In genomic region chr1:179996099-179996498, GRCh38 we compare ENCODE assay signal across 19 cellular contexts. TPM values are rescaled to one million over a fixed set of nuclear protein-coding genes. Genes with fewer than 3 reads are reported as not detected.
DNase-seq lines count a peak whose midpoint lies in the region; ATAC-seq and TF ChIP-seq lines count a peak whose summit lies in the region.
"Had no signal": no experiment of that assay in that cellular context is flagged by ENCODE, and none has a peak within 500 bp of the region (broad histone marks: within the 10 kb centered on the region; RNA-seq: fewer than 3 reads in every experiment).

No MANE protein-coding gene starts in this region.

- TF ChIP-seq EP300 in stomach (IDR thresholded peaks at IDR 0.05) = no peak

- peaks cover 9 to 67% (median 53%) of the 10 kb centered on the region in 4 donors for H3K36me3 ChIP-seq in stomach

- no peaks in the 10 kb centered on the region for H3K27me3 Mint-ChIP-seq in activated CD4-positive, alpha-beta T cell treated with anti-CD3 and anti-CD28 coated beads for 36 hours
- no peaks in the 10 kb centered on the region for H3K27me3 Mint-ChIP-seq in stimulated activated naive B cell treated with anti-CD40 and anti-IgM and Interleukin-4, amounts not matched to agents 10 μg/mL and 1 μg/mL and 100 μg/mL, for 72 hours
- H3K27me3 Mint-ChIP-seq: CD4-positive, alpha-beta memory T cell had no signal

- no peaks in the 10 kb centered on the region for H3K27me3 ChIP-seq in stomach
- H3K27me3 ChIP-seq: adrenal gland had no signal

- H3K4me3 ChIP-seq in stomach = no peak overlapping the region
- H3K4me3 ChIP-seq: adrenal gland, skin epidermis had no signal

- no peak for TF ChIP-seq POLR2A in stomach (IDR thresholded peaks at IDR 0.05)

- no peak for DNase-seq in activated CD4-positive, alpha-beta T cell treated with anti-CD3 and anti-CD28 coated beads for 36 hours
- DNase-seq in activated CD4-positive, alpha-beta T cell treated with anti-CD3 and anti-CD28 coated beads, Interleukin-2, amount 50 U/mL, for 48 hours = no peak
- no peak for DNase-seq in stimulated activated naive B cell treated with anti-CD40 and anti-IgM and Interleukin-4, amounts not matched to agents 10 μg/mL and 1 μg/mL and 100 μg/mL, for 72 hours
- DNase-seq in stomach = no peak
- DNase-seq in ureter (ENCODE audit: low spot score) = no peak
- no peak for DNase-seq in cerebellum (ENCODE audit: low spot score)
- DNase-seq: 8988T; activated CD4-positive, alpha-beta T cell treated with anti-CD3 and anti-CD28 coated beads for 1 hour; activated T-cell treated with anti-CD3 and anti-CD28 coated beads, Interleukin-2, amount 50 U/mL, for 4 hours; adrenal gland; CD4-positive, alpha-beta memory T cell; erythroblast; glutamatergic neuron; H7; KG1; NCI-H510A had no signal

- H3K27ac ChIP-seq in stomach = no peak overlapping the region
- H3K27ac ChIP-seq: adrenal gland, skin epidermis had no signal

- peaks cover 15% of the 10 kb centered on the region for H3K4me1 Mint-ChIP-seq in activated CD4-positive, alpha-beta T cell treated with anti-CD3 and anti-CD28 coated beads for 36 hours
- H3K4me1 Mint-ChIP-seq in stimulated activated naive B cell treated with anti-CD40 and anti-IgM and Interleukin-4, amounts not matched to agents 10 μg/mL and 1 μg/mL and 100 μg/mL, for 72 hours = peaks cover 9 to 31% of the 10 kb centered on the region in 2 donors

- H3K4me1 ChIP-seq in stomach = peaks cover 0 to 13% (median 0%) of the 10 kb centered on the region in 4 donors

- no peaks in the 10 kb centered on the region for H3K9me3 Mint-ChIP-seq in activated CD4-positive, alpha-beta T cell treated with anti-CD3 and anti-CD28 coated beads for 36 hours (ENCODE audit: low read depth)
- no peaks in the 10 kb centered on the region for H3K9me3 Mint-ChIP-seq in stimulated activated naive B cell treated with anti-CD40 and anti-IgM and Interleukin-4, amounts not matched to agents 10 μg/mL and 1 μg/mL and 100 μg/mL, for 72 hours
- H3K9me3 Mint-ChIP-seq: activated T-cell treated with anti-CD3 and anti-CD28 coated beads, Interleukin-2, amount 50 U/mL, for 4 hours; CD4-positive, alpha-beta memory T cell had no signal

- TF ChIP-seq CTCF in stomach (IDR thresholded peaks at IDR 0.05) = no peak

- CTCF ChIA-PET in activated CD4-positive, alpha-beta T cell treated with anti-CD3 and anti-CD28 coated beads for 36 hours (lab: Charles Lee) = interaction anchor here (1.0 to 1.5 kb wide), 2 partner anchors 22 to 183 kb away, joined by 3 read pairs; no protein-coding TSS in a partner anchor

- no peak overlapping the region for H3K4me3 Mint-ChIP-seq in activated CD4-positive, alpha-beta T cell treated with anti-CD3 and anti-CD28 coated beads for 36 hours
- no peak overlapping the region for H3K4me3 Mint-ChIP-seq in stimulated activated naive B cell treated with anti-CD40 and anti-IgM and Interleukin-4, amounts not matched to agents 10 μg/mL and 1 μg/mL and 100 μg/mL, for 72 hours
- H3K4me3 Mint-ChIP-seq: activated T-cell treated with anti-CD3 and anti-CD28 coated beads, Interleukin-2, amount 50 U/mL, for 4 hours; CD4-positive, alpha-beta memory T cell had no signal

- WGBS in stomach, 5 donors = 89 to 98% (median 95%) methylated on average over 1 of the region's 1 CpG

- peak; percentile 58 for ATAC-seq in activated CD4-positive, alpha-beta T cell treated with anti-CD3 and anti-CD28 coated beads for 36 hours
- peak; percentile 61 for ATAC-seq in GM21619 (IDR thresholded peaks at IDR 0.05; ENCODE audit: unreplicated experiment)
- ATAC-seq in HG03196 (IDR thresholded peaks at IDR 0.05; ENCODE audit: unreplicated experiment) = peak; percentile 66
- ATAC-seq in stimulated activated naive B cell treated with anti-CD40 and anti-IgM and Interleukin-4, amounts not matched to agents 10 μg/mL and 1 μg/mL and 100 μg/mL, for 72 hours (replicated peaks) = peak; percentile 29 to 51

- intact Hi-C loops in activated CD4-positive, alpha-beta T cell treated with anti-CD3 and anti-CD28 coated beads for 36 hours (cut with DNase I, micrococcal nuclease) = no loop called here
- intact Hi-C loops in stomach (cut with DNase I; ENCODE audit: low total_unique reads) = no loop called here

- no peaks in the 10 kb centered on the region for H3K9me3 ChIP-seq in stomach
- H3K9me3 ChIP-seq: adrenal gland had no signal

- peaks cover 29% of the 10 kb centered on the region for H3K36me3 Mint-ChIP-seq in activated CD4-positive, alpha-beta T cell treated with anti-CD3 and anti-CD28 coated beads for 36 hours (ENCODE audit: low read depth)
- H3K36me3 Mint-ChIP-seq in stimulated activated naive B cell treated with anti-CD40 and anti-IgM and Interleukin-4, amounts not matched to agents 10 μg/mL and 1 μg/mL and 100 μg/mL, for 72 hours = peaks cover 29 to 38% of the 10 kb centered on the region in 2 donors

- no peak overlapping the region for H3K27ac Mint-ChIP-seq in activated CD4-positive, alpha-beta T cell treated with anti-CD3 and anti-CD28 coated beads for 36 hours
- no peak overlapping the region for H3K27ac Mint-ChIP-seq in stimulated activated naive B cell treated with anti-CD40 and anti-IgM and Interleukin-4, amounts not matched to agents 10 μg/mL and 1 μg/mL and 100 μg/mL, for 72 hours

- POLR2A ChIA-PET in activated CD4-positive, alpha-beta T cell treated with anti-CD3 and anti-CD28 coated beads for 36 hours (lab: Charles Lee) = no interaction called here

RNA-seq across cellular contexts. Expression of gene CEP350, which starts 41.5 kb away (rescaled TPM):
- total RNA-seq in activated CD4-positive, alpha-beta T cell treated with anti-CD3 and anti-CD28 coated beads for 36 hours = 10 to 100 TPM; 38.2 to 42.1 TPM
- 100 to 1,000 TPM in 2 of 5 donors, 10 to 100 TPM in 3; 40.6 to 150 (median 96.5) TPM for total RNA-seq in stomach
- 1 to 10 TPM; 2.4 to 6.3 (median 4.9) TPM for polyA plus RNA-seq in stomach
- total RNA-seq in ureter = 58.4 TPM
- total RNA-seq in cerebellum = 70.0 TPM
